Comparison of ENCODE assay signal across 28 cellular contexts in genomic region chr12:100151769-100152168, GRCh38.
"Had no signal": no experiment of that assay in that cellular context is flagged by ENCODE, and none has a peak within 500 bp of the region (broad histone marks: within the 10 kb centered on the region; RNA-seq: fewer than 3 reads in every experiment).

No MANE protein-coding gene starts in this region.

- H3K27ac ChIP-seq: ascending aorta, cardiac muscle cell, colonic mucosa, gastroesophageal sphincter, hepatocyte, neural progenitor cell, parathyroid adenoma, right atrium auricular region, suprapubic skin, tibial artery had no signal

- H3K27ac Mint-ChIP-seq: activated CD4-positive, alpha-beta T cell treated with anti-CD3 and anti-CD28 coated beads for 36 hours; activated CD8-positive, alpha-beta memory T cell treated with anti-CD3 and anti-CD28 coated beads, Interleukin-2, amount 10 ng/mL, durations not matched to agents 7 days and 5 days; activated CD8-positive, alpha-beta T cell treated with anti-CD3 and anti-CD28 coated beads, Interleukin-2, amount 10 ng/mL, durations not matched to agents 7 days and 5 days; activated naive CD4-positive, alpha-beta T cell treated with anti-CD3 and anti-CD28 coated beads, Interleukin-2, amount 10 ng/mL, durations not matched to agents 7 days and 5 days; activated naive CD8-positive, alpha-beta T cell treated with anti-CD3 and anti-CD28 coated beads, Interleukin-2, amount 10 ng/mL, durations not matched to agents 7 days and 5 days; brain; memory B cell; neural progenitor cell; T-helper 2 cell treated with Interferon-gamma antibody and Interleukin-4, amounts not matched to agents 5 μg/mL and 100 μg/mL, for 36 hours had no signal

- DNase-seq: activated CD4-positive, alpha-beta T cell treated with anti-CD3 and anti-CD28 coated beads for 36 hours; activated CD4-positive, CD25-positive, alpha-beta regulatory T cell; activated CD8-positive, alpha-beta memory T cell treated with anti-CD3 and anti-CD28 coated beads, Interleukin-2, amount 10 ng/mL, durations not matched to agents 7 days and 5 days; activated CD8-positive, alpha-beta T cell treated with anti-CD3 and anti-CD28 coated beads, Interleukin-2, amount 10 ng/mL, durations not matched to agents 7 days and 5 days; activated gamma-delta T cell; activated naive CD4-positive, alpha-beta T cell treated with anti-CD3 and anti-CD28 coated beads, Interleukin-2, amount 10 ng/mL, durations not matched to agents 7 days and 5 days; activated naive CD8-positive, alpha-beta T cell treated with anti-CD3 and anti-CD28 coated beads, Interleukin-2, amount 10 ng/mL, durations not matched to agents 7 days and 5 days; cerebellar nuclear complex; colonic mucosa; effector memory CD4-positive, alpha-beta T cell; erythroblast; naive thymus-derived CD8-positive, alpha-beta T cell; occipital lobe; stimulated activated CD4-positive, alpha-beta T cell treated with anti-CD3 and anti-CD28 coated beads, Interleukin-15, amount 100 ng/mL, for 24 hours; stimulated activated CD4-positive, alpha-beta T cell treated with anti-CD3 and anti-CD28 coated beads, Interleukin-2, amount 100 ng/mL, for 24 hours; stimulated activated naive CD4-positive, alpha-beta T cell; tibial artery had no signal

- H3K4me1 Mint-ChIP-seq: brain, neural progenitor cell had no signal

- H3K9ac ChIP-seq: neural progenitor cell, parathyroid adenoma had no signal

- H3K27me3 ChIP-seq: ascending aorta, cardiac muscle cell, colonic mucosa, gastroesophageal sphincter, hepatocyte, neural progenitor cell, right atrium auricular region, suprapubic skin, tibial artery had no signal

- H3K27me3 Mint-ChIP-seq: activated CD4-positive, alpha-beta T cell treated with anti-CD3 and anti-CD28 coated beads for 36 hours; activated CD8-positive, alpha-beta memory T cell treated with anti-CD3 and anti-CD28 coated beads, Interleukin-2, amount 10 ng/mL, durations not matched to agents 7 days and 5 days; activated naive CD4-positive, alpha-beta T cell treated with anti-CD3 and anti-CD28 coated beads, Interleukin-2, amount 10 ng/mL, durations not matched to agents 7 days and 5 days; activated naive CD8-positive, alpha-beta T cell treated with anti-CD3 and anti-CD28 coated beads, Interleukin-2, amount 10 ng/mL, durations not matched to agents 7 days and 5 days; brain; memory B cell had no signal

- H3K4me3 ChIP-seq: ascending aorta, cardiac muscle cell, colonic mucosa, gastroesophageal sphincter, hepatocyte, neural progenitor cell, right atrium auricular region, suprapubic skin, tibial artery had no signal

- H3K9me3 Mint-ChIP-seq: activated naive CD4-positive, alpha-beta T cell treated with anti-CD3 and anti-CD28 coated beads, Interleukin-2, amount 10 ng/mL, durations not matched to agents 7 days and 5 days; activated naive CD8-positive, alpha-beta T cell treated with anti-CD3 and anti-CD28 coated beads, Interleukin-2, amount 10 ng/mL, durations not matched to agents 7 days and 5 days; brain; memory B cell; naive thymus-derived CD8-positive, alpha-beta T cell; T-helper 2 cell treated with Interferon-gamma antibody and Interleukin-4, amounts not matched to agents 5 μg/mL and 100 μg/mL, for 36 hours had no signal

- H3K9me3 ChIP-seq: ascending aorta, colonic mucosa, gastroesophageal sphincter, right atrium auricular region, suprapubic skin, tibial artery had no signal

- H3K36me3 ChIP-seq: ascending aorta, cardiac muscle cell, colonic mucosa, gastroesophageal sphincter, neural progenitor cell, right atrium auricular region, suprapubic skin, tibial artery had no signal

- H3K4me3 Mint-ChIP-seq: activated CD4-positive, alpha-beta T cell treated with anti-CD3 and anti-CD28 coated beads for 36 hours; activated CD8-positive, alpha-beta memory T cell treated with anti-CD3 and anti-CD28 coated beads, Interleukin-2, amount 10 ng/mL, durations not matched to agents 7 days and 5 days; activated CD8-positive, alpha-beta T cell treated with anti-CD3 and anti-CD28 coated beads, Interleukin-2, amount 10 ng/mL, durations not matched to agents 7 days and 5 days; activated naive CD4-positive, alpha-beta T cell treated with anti-CD3 and anti-CD28 coated beads, Interleukin-2, amount 10 ng/mL, durations not matched to agents 7 days and 5 days; activated naive CD8-positive, alpha-beta T cell treated with anti-CD3 and anti-CD28 coated beads, Interleukin-2, amount 10 ng/mL, durations not matched to agents 7 days and 5 days; brain; memory B cell; naive thymus-derived CD8-positive, alpha-beta T cell; neural progenitor cell; T-helper 2 cell treated with Interferon-gamma antibody and Interleukin-4, amounts not matched to agents 5 μg/mL and 100 μg/mL, for 36 hours had no signal

- H3K36me3 Mint-ChIP-seq: activated CD8-positive, alpha-beta memory T cell treated with anti-CD3 and anti-CD28 coated beads, Interleukin-2, amount 10 ng/mL, durations not matched to agents 7 days and 5 days; activated naive CD4-positive, alpha-beta T cell treated with anti-CD3 and anti-CD28 coated beads, Interleukin-2, amount 10 ng/mL, durations not matched to agents 7 days and 5 days; activated naive CD8-positive, alpha-beta T cell treated with anti-CD3 and anti-CD28 coated beads, Interleukin-2, amount 10 ng/mL, durations not matched to agents 7 days and 5 days; brain; naive thymus-derived CD8-positive, alpha-beta T cell had no signal

- ATAC-seq: activated CD4-positive, alpha-beta T cell treated with anti-CD3 and anti-CD28 coated beads for 36 hours; activated CD8-positive, alpha-beta memory T cell treated with anti-CD3 and anti-CD28 coated beads, Interleukin-2, amount 10 ng/mL, durations not matched to agents 7 days and 5 days; activated CD8-positive, alpha-beta T cell treated with anti-CD3 and anti-CD28 coated beads, Interleukin-2, amount 10 ng/mL, durations not matched to agents 7 days and 5 days; gastroesophageal sphincter; naive thymus-derived CD8-positive, alpha-beta T cell had no signal

- H3K4me1 ChIP-seq: ascending aorta, colonic mucosa, gastroesophageal sphincter, neural progenitor cell, parathyroid adenoma, right atrium auricular region, suprapubic skin, tibial artery had no signal
